13 cellular contexts compared by ENCODE assay signal in genomic region chr17:45718791-45719190, GRCh38.
A peak's percentile ranks its signal among the peaks of the same experiment; 100 is the strongest.
DNase-seq lines count a peak whose midpoint lies in the region; TF ChIP-seq lines count a peak whose summit lies in the region.
"Had no signal": no experiment of that assay in that cellular context is flagged by ENCODE, and none has a peak within 500 bp of the region (broad histone marks: within the 10 kb centered on the region; RNA-seq: fewer than 3 reads in every experiment).

No MANE protein-coding gene starts in this region.

- H3K27ac ChIP-seq in SK-N-SH (ENCODE audit: low read depth in 2 of 2, low read length in 1 of 2) = no peak overlapping the region
- H3K27ac ChIP-seq: C4-2B had no signal

- DNase-seq in EH (ENCODE audit: low read depth) = peak; percentile 39
- DNase-seq in adipocyte (ENCODE audit: low read depth) = no peak
- DNase-seq in fibroblast of villous mesenchyme (ENCODE audit: low read depth) = peak; percentile 55
- peak; percentile 11 for DNase-seq in superior temporal gyrus (ENCODE audit: extremely low spot score)
- no peak for DNase-seq in anterior cingulate cortex (lab: John Stamatoyannopoulos, UW)
- DNase-seq in NCI-H146 (lab: John Stamatoyannopoulos, UW) = no peak
- DNase-seq in SK-N-SH = no peak
- DNase-seq: ACHN; CD4-positive, alpha-beta memory T cell; DMS79; EL had no signal

- 44% methylated on average over 5 of the region's 5 CpGs for WGBS in SK-N-SH (ENCODE audit: low lambda C conversion rate)

- peak overlapping the region; percentile 18 for H3K4me3 ChIP-seq in adipocyte (ENCODE audit: low read length)
- no peak overlapping the region for H3K4me3 ChIP-seq in fibroblast of villous mesenchyme (ENCODE audit: low read depth, low read length)
- no peak overlapping the region for H3K4me3 ChIP-seq in SK-N-SH (ENCODE audit: low read depth in 2 of 2, low read length in 1 of 2)
- H3K4me3 ChIP-seq: HAP-1 had no signal

- no peak for TF ChIP-seq EP300 in SK-N-SH (IDR thresholded peaks at IDR 0.05; ENCODE audit: borderline replicate concordance in 1 of 2, low read depth in 1 of 2, low read length in 1 of 2)

- H3K9ac ChIP-seq in adipocyte (ENCODE audit: low read length) (no peak overlapping the region), SK-N-SH (no peak overlapping the region)

- H3F3A ChIP-seq in SK-N-SH (replicated peaks; ENCODE audit: insufficient read depth) = no peaks in the 10 kb centered on the region

- no peak overlapping the region for H3K4me2 ChIP-seq in SK-N-SH

- H3K4me1 ChIP-seq in adipocyte (ENCODE audit: control insufficient read depth, insufficient read depth, low read length) (peaks cover 17% of the 10 kb centered on the region), SK-N-SH (ENCODE audit: control insufficient read depth in 1 of 2, insufficient read depth in 2 of 2, low read depth in 1 of 2, low read length in 1 of 2) (no peaks in the 10 kb centered on the region)
- H3K4me1 ChIP-seq: HAP-1 had no signal

- no peaks in the 10 kb centered on the region for H4K20me1 ChIP-seq in SK-N-SH (ENCODE audit: insufficient read depth)

- H3K36me3 ChIP-seq in adipocyte (ENCODE audit: control insufficient read depth, insufficient read depth, low read length, severe bottlenecking) (no peaks in the 10 kb centered on the region), SK-N-SH (replicated peaks in 1 of 2; ENCODE audit: control insufficient read depth in 1 of 2, insufficient read depth in 2 of 2, low read length in 1 of 2) (no peaks in the 10 kb centered on the region)
- H3K36me3 ChIP-seq: HAP-1 had no signal

- H3K27me3 ChIP-seq in adipocyte (replicated peaks; ENCODE audit: control insufficient read depth, insufficient read depth, low read length) = peaks cover 37% of the 10 kb centered on the region
- no peaks in the 10 kb centered on the region; the same call in 1 of the 2 replicates for H3K27me3 ChIP-seq in SK-N-SH (ENCODE audit: insufficient read depth)

- TF ChIP-seq CTCF in fibroblast of villous mesenchyme (IDR thresholded peaks at IDR 0.05; ENCODE audit: insufficient read depth, low read depth, low read length) (no peak), SK-N-SH (IDR thresholded peaks at IDR 0.05) (no peak)

- no peaks in the 10 kb centered on the region for H3K9me2 ChIP-seq in SK-N-SH

- POLR2A ChIA-PET in SK-N-SH (lab: Yijun Ruan, JAX) = no interaction called here

- no peak for TF ChIP-seq RAD21 in SK-N-SH (IDR thresholded peaks at IDR 0.05; ENCODE audit: low read length)

- H2AFZ ChIP-seq in SK-N-SH (ENCODE audit: low read depth) = no peak overlapping the region

- H3K79me2 ChIP-seq in SK-N-SH (ENCODE audit: insufficient read depth) = no peaks in the 10 kb centered on the region

- CTCF ChIA-PET in SK-N-SH (lab: Yijun Ruan, JAX) = interaction anchor here (1.5 kb wide), 1 partner anchor 70 kb away, joined by 4 read pairs; no protein-coding TSS in a partner anchor

- peaks cover 4% of the 10 kb centered on the region for H3K9me3 ChIP-seq in adipocyte (ENCODE audit: control insufficient read depth, low read length)
- no peaks in the 10 kb centered on the region for H3K9me3 ChIP-seq in SK-N-SH
- H3K9me3 ChIP-seq: HAP-1 had no signal

TF ChIP-seq in SK-N-SH, 30 proteins besides CTCF, POLR2A, EP300 and RAD21:
- TF ChIP-seq ZBTB33 (IDR thresholded peaks at IDR 0.05; ENCODE audit: borderline replicate concordance, low read depth) (no peak), PBX3 (IDR thresholded peaks at IDR 0.05) (no peak), EZH2phosphoT487 (IDR thresholded peaks at IDR 0.05; ENCODE audit: borderline replicate concordance, low read depth) (no peak), SMC3 (IDR thresholded peaks at IDR 0.05; ENCODE audit: low read depth, low read length) (no peak), POLR2AphosphoS5 (IDR thresholded peaks at IDR 0.05; ENCODE audit: low read depth, low read length) (no peak), RFX5 (IDR thresholded peaks at IDR 0.05; ENCODE audit: low read length) (no peak), USF1 (IDR thresholded peaks at IDR 0.05; ENCODE audit: borderline replicate concordance, low read depth) (no peak), FOSL2 (IDR thresholded peaks at IDR 0.05; ENCODE audit: borderline replicate concordance, low read depth) (no peak), NFIC (IDR thresholded peaks at IDR 0.05; ENCODE audit: borderline replicate concordance) (no peak), SIN3A (IDR thresholded peaks at IDR 0.05; ENCODE audit: borderline replicate concordance, low read depth, low read length) (no peak)
TF ChIP-seq in SK-N-SH: peak in this region for 0.

Comparison
In these comparisons a context has a peak if more than half of its experiments do, and no peak if none do; other contexts are left out.
1. DNase-seq: peak in EH (single experiment), fibroblast of villous mesenchyme (single experiment) and superior temporal gyrus (single experiment); none in adipocyte (single experiment), anterior cingulate cortex (0 of 58), NCI-H146 (single experiment) and SK-N-SH (single experiment).